15 cellular contexts compared by ENCODE assay signal in the genomic region with DNA sequence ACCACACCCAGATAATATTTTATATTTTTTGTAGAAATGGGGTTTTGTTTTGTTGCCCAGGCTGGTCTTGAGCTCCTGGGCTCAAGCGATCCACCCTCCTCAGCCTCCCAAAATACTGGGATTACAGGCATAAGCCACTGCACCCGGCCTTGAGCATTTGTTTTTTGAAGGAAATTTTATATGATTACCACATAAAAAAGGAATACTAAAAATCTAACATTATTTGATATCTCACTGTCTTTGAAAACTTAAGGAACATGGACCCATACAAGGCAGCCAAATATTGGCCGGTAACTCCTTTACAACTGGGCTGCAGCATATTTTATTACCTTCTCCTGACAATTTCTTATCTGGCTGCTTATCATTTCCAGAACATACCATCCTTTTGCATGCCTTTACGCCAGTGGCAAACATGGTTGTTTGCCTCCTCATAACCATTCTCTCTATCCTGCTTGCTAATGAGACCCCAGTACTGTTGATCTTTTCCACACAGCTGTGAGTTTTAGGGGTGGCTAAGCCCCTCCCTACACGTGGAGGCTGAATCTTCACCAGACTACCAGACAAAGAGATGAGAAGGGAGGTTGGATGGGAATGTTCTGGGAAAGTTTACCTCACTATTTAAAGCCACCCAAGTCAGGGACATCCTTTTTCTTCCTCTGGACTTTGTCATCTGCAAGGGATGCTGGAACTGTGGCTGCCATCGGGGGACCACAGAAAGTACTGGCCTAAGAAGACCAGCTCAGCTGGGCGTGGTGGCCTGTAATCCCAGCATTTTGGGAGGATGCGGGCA.
DNase-seq lines count a peak whose midpoint lies in the region; ATAC-seq and TF ChIP-seq lines count a peak whose summit lies in the region.
"Had no signal": no experiment of that assay in that cellular context is flagged by ENCODE, and none has a peak within 500 bp of the region (broad histone marks: within the 10 kb centered on the region; RNA-seq: fewer than 3 reads in every experiment).

No MANE protein-coding gene starts in this region.

- H3K4me3 Mint-ChIP-seq in stimulated activated naive CD8-positive, alpha-beta T cell treated with anti-CD3 and anti-CD28 coated beads, Interleukin-15, Interleukin-2, amounts not matched to agents 100 ng/mL and 50 ng/mL, for 24 hours = no peak overlapping the region
- H3K4me3 Mint-ChIP-seq in stimulated activated naive CD8-positive, alpha-beta T cell treated with anti-CD3 and anti-CD28 coated beads, Interleukin-15, amount 100 ng/mL, for 72 hours = no peak overlapping the region
- H3K4me3 Mint-ChIP-seq in activated naive CD8-positive, alpha-beta T cell treated with anti-CD3 and anti-CD28 coated beads, Interleukin-2, amount 10 ng/mL, durations not matched to agents 7 days and 5 days = peak overlapping the region; percentile 31

- no peak for TF ChIP-seq POLR2A in body of pancreas (IDR thresholded peaks at IDR 0.05)

- H3K27me3 ChIP-seq in upper lobe of right lung = no peaks in the 10 kb centered on the region
- no peaks in the 10 kb centered on the region for H3K27me3 ChIP-seq in body of pancreas

- H3K4me1 Mint-ChIP-seq in stimulated activated naive CD8-positive, alpha-beta T cell treated with anti-CD3 and anti-CD28 coated beads, Interleukin-15, Interleukin-2, amounts not matched to agents 100 ng/mL and 50 ng/mL, for 24 hours (ENCODE audit: low read depth) = peaks cover 34% of the 10 kb centered on the region
- H3K4me1 Mint-ChIP-seq in stimulated activated naive CD8-positive, alpha-beta T cell treated with anti-CD3 and anti-CD28 coated beads, Interleukin-15, amount 100 ng/mL, for 72 hours = peaks cover 34% of the 10 kb centered on the region
- H3K4me1 Mint-ChIP-seq in activated naive CD8-positive, alpha-beta T cell treated with anti-CD3 and anti-CD28 coated beads, Interleukin-2, amount 10 ng/mL, durations not matched to agents 7 days and 5 days = peaks cover 21% of the 10 kb centered on the region

- H3K27me3 Mint-ChIP-seq in stimulated activated naive CD8-positive, alpha-beta T cell treated with anti-CD3 and anti-CD28 coated beads, Interleukin-15, Interleukin-2, amounts not matched to agents 100 ng/mL and 50 ng/mL, for 24 hours = no peaks in the 10 kb centered on the region
- no peaks in the 10 kb centered on the region for H3K27me3 Mint-ChIP-seq in stimulated activated naive CD8-positive, alpha-beta T cell treated with anti-CD3 and anti-CD28 coated beads, Interleukin-15, amount 100 ng/mL, for 72 hours
- no peaks in the 10 kb centered on the region for H3K27me3 Mint-ChIP-seq in activated naive CD8-positive, alpha-beta T cell treated with anti-CD3 and anti-CD28 coated beads, Interleukin-2, amount 10 ng/mL, durations not matched to agents 7 days and 5 days

- no peaks in the 10 kb centered on the region for H3K36me3 Mint-ChIP-seq in stimulated activated naive CD8-positive, alpha-beta T cell treated with anti-CD3 and anti-CD28 coated beads, Interleukin-15, Interleukin-2, amounts not matched to agents 100 ng/mL and 50 ng/mL, for 24 hours (ENCODE audit: low read depth)
- peaks cover 9% of the 10 kb centered on the region for H3K36me3 Mint-ChIP-seq in activated naive CD8-positive, alpha-beta T cell treated with anti-CD3 and anti-CD28 coated beads, Interleukin-2, amount 10 ng/mL, durations not matched to agents 7 days and 5 days

- H3K27ac ChIP-seq in mesodermal cell (ENCODE audit: low read depth, low read length, severe bottlenecking) (peak overlapping the region; percentile 54), upper lobe of right lung (no peak overlapping the region), body of pancreas (no peak overlapping the region)
- H3K27ac ChIP-seq: BLaER1 had no signal

- intact Hi-C loops in upper lobe of right lung (cut with DNase I) = no loop called here
- intact Hi-C loops in body of pancreas (cut with DNase I) = no loop called here

- no peak for DNase-seq in stimulated activated naive CD8-positive, alpha-beta T cell treated with anti-CD3 and anti-CD28 coated beads, Interleukin-15, amount 100 ng/mL, for 72 hours
- DNase-seq in activated naive CD8-positive, alpha-beta T cell treated with anti-CD3 and anti-CD28 coated beads, Interleukin-2, amount 10 ng/mL, durations not matched to agents 7 days and 5 days = no peak
- DNase-seq in SHP77 (lab: John Stamatoyannopoulos, UW) (no peak), upper lobe of right lung (no peak), NCI-H748 (lab: John Stamatoyannopoulos, UW; ENCODE audit: unreplicated experiment) (no peak), body of pancreas (no peak)
- DNase-seq: caudate nucleus; NCI-H1417; NCI-H510A; stimulated activated CD4-positive, alpha-beta T cell treated with anti-CD3 and anti-CD28 coated beads, Interleukin-4, amount 100 ng/mL, for 24 hours; stimulated activated naive CD4-positive, alpha-beta T cell had no signal

- no peak for TF ChIP-seq CTCF in upper lobe of right lung (IDR thresholded peaks at IDR 0.05)
- TF ChIP-seq CTCF in body of pancreas (IDR thresholded peaks at IDR 0.05) = no peak

- WGBS in mesodermal cell (ENCODE audit: insufficient coverage in 2 of 2), 2 experiments = 91 to 98% methylated on average over 5 of the region's 8 CpGs
- WGBS in body of pancreas, 2 donors = 85 to 88% methylated on average over 8 of the region's 8 CpGs

- POLR2A ChIA-PET in activated naive CD8-positive, alpha-beta T cell treated with anti-CD3 and anti-CD28 coated beads, Interleukin-2, amount 10 ng/mL, durations not matched to agents 7 days and 5 days (lab: Charles Lee) = interaction anchor here (3.8 kb wide), 1 partner anchor 12 kb away, joined by 52 read pairs; no protein-coding TSS in a partner anchor

- H3K9me3 Mint-ChIP-seq in stimulated activated naive CD8-positive, alpha-beta T cell treated with anti-CD3 and anti-CD28 coated beads, Interleukin-15, Interleukin-2, amounts not matched to agents 100 ng/mL and 50 ng/mL, for 24 hours = no peaks in the 10 kb centered on the region
- H3K9me3 Mint-ChIP-seq in stimulated activated naive CD8-positive, alpha-beta T cell treated with anti-CD3 and anti-CD28 coated beads, Interleukin-15, amount 100 ng/mL, for 72 hours = no peaks in the 10 kb centered on the region
- peaks cover 3% of the 10 kb centered on the region for H3K9me3 Mint-ChIP-seq in activated naive CD8-positive, alpha-beta T cell treated with anti-CD3 and anti-CD28 coated beads, Interleukin-2, amount 10 ng/mL, durations not matched to agents 7 days and 5 days

- no peak overlapping the region for H3K4me3 ChIP-seq in mesodermal cell (ENCODE audit: extremely low read depth, insufficient read depth, low read length, poor library complexity, severe bottlenecking)
- no peak overlapping the region for H3K4me3 ChIP-seq in upper lobe of right lung
- H3K4me3 ChIP-seq in body of pancreas = no peak overlapping the region
- H3K4me3 ChIP-seq: BLaER1, lung had no signal

- H3K27ac Mint-ChIP-seq in stimulated activated naive CD8-positive, alpha-beta T cell treated with anti-CD3 and anti-CD28 coated beads, Interleukin-15, Interleukin-2, amounts not matched to agents 100 ng/mL and 50 ng/mL, for 24 hours = peak overlapping the region; percentile 28
- no peak overlapping the region for H3K27ac Mint-ChIP-seq in stimulated activated naive CD8-positive, alpha-beta T cell treated with anti-CD3 and anti-CD28 coated beads, Interleukin-15, amount 100 ng/mL, for 72 hours
- no peak overlapping the region for H3K27ac Mint-ChIP-seq in activated naive CD8-positive, alpha-beta T cell treated with anti-CD3 and anti-CD28 coated beads, Interleukin-2, amount 10 ng/mL, durations not matched to agents 7 days and 5 days

- no peak for ATAC-seq in stimulated activated naive CD8-positive, alpha-beta T cell treated with anti-CD3 and anti-CD28 coated beads, Interleukin-15, amount 100 ng/mL, for 72 hours
- ATAC-seq in activated naive CD8-positive, alpha-beta T cell treated with anti-CD3 and anti-CD28 coated beads, Interleukin-2, amount 10 ng/mL, durations not matched to agents 7 days and 5 days (ENCODE audit: low read depth) = no peak
- no peak for ATAC-seq in upper lobe of right lung
- ATAC-seq in body of pancreas = no peak

- H3K9me3 ChIP-seq in mesodermal cell (ENCODE audit: control insufficient read depth, low read length) (no peaks in the 10 kb centered on the region), upper lobe of right lung (no peaks in the 10 kb centered on the region), body of pancreas (no peaks in the 10 kb centered on the region)
- H3K9me3 ChIP-seq: BLaER1 had no signal

- H3K36me3 ChIP-seq in mesodermal cell (ENCODE audit: control insufficient read depth, insufficient read depth, low read length) = peaks cover 24% of the 10 kb centered on the region
- no peaks in the 10 kb centered on the region for H3K36me3 ChIP-seq in upper lobe of right lung
- no peaks in the 10 kb centered on the region for H3K36me3 ChIP-seq in body of pancreas (replicated peaks in 1 of 2; ENCODE audit: insufficient read depth in 1 of 2, low read depth in 2 of 2)
- H3K36me3 ChIP-seq: BLaER1 had no signal

- H3K4me1 ChIP-seq in mesodermal cell (ENCODE audit: control insufficient read depth, insufficient read depth, low read length, poor library complexity, severe bottlenecking) = peaks cover 32% of the 10 kb centered on the region
- H3K4me1 ChIP-seq in upper lobe of right lung = peaks cover 29% of the 10 kb centered on the region
- peaks cover 36% of the 10 kb centered on the region for H3K4me1 ChIP-seq in body of pancreas
